ENCODE assay signal across 16 cellular contexts in the genomic region with DNA sequence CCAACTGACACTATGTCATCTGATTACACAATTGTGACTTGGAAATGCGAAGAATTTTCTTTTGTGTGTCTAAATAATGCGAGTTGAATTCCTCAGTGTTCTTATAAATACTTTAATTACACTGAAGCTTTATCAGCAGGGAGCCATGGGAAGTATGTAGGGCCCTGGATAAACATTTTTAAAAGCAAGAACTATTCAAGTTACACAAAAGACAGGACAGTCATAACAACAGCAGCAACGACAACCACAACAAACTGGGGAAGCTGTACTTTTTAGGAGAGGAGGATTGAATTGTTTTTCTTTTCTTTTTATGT.
A peak's percentile ranks its signal among the peaks of the same experiment; 100 is the strongest.
DNase-seq lines count a peak whose midpoint lies in the region; TF ChIP-seq lines count a peak whose summit lies in the region.
"Had no signal": no experiment of that assay in that cellular context is flagged by ENCODE, and none has a peak within 500 bp of the region (broad histone marks: within the 10 kb centered on the region; RNA-seq: fewer than 3 reads in every experiment).

No MANE protein-coding gene starts in this region.

- H3K36me3 Mint-ChIP-seq in nephron (ENCODE audit: low read depth): no peaks in the 10 kb centered on the region
- H3K36me3 Mint-ChIP-seq: activated naive CD8-positive, alpha-beta T cell treated with anti-CD3 and anti-CD28 coated beads, Interleukin-2, amount 10 ng/mL, durations not matched to agents 7 days and 5 days; CD14-positive monocyte had no signal

- H3K4me1 ChIP-seq in OCI-LY1 (ENCODE audit: insufficient read depth, low read length, severe bottlenecking): peaks cover 58% of the 10 kb centered on the region
- H3K4me1 ChIP-seq: psoas muscle, upper lobe of left lung had no signal

- peak; percentile 33 for DNase-seq in Caki2 (ENCODE audit: low read depth)
- peak; percentile 33 for DNase-seq in dermis blood vessel endothelial cell
- no peak for DNase-seq in NCI-H748 (lab: John Stamatoyannopoulos, UW; ENCODE audit: unreplicated experiment)
- no peak for DNase-seq in NCI-H1694 (lab: John Stamatoyannopoulos, UW)
- DNase-seq in GF-D8 (lab: John Stamatoyannopoulos, UW): no peak
- DNase-seq in KBM-7: no peak
- DNase-seq: activated naive CD8-positive, alpha-beta T cell treated with anti-CD3 and anti-CD28 coated beads, Interleukin-2, amount 10 ng/mL, durations not matched to agents 7 days and 5 days; NCI-H1436; NCI-H510A; psoas muscle; T-helper 17 cell; upper lobe of left lung had no signal

- peaks cover 2% of the 10 kb centered on the region; the same call in 1 of the 2 replicates for H3F3A ChIP-seq in OCI-LY1 (ENCODE audit: insufficient read depth, low read length)

- H3K27ac Mint-ChIP-seq in nephron: peak overlapping the region in 2 of 3 experiments; percentile 3 to 22
- H3K27ac Mint-ChIP-seq: activated naive CD8-positive, alpha-beta T cell treated with anti-CD3 and anti-CD28 coated beads, Interleukin-2, amount 10 ng/mL, durations not matched to agents 7 days and 5 days; CD14-positive monocyte; T-helper 17 cell had no signal

- H3K27me3 ChIP-seq in OCI-LY1 (ENCODE audit: insufficient read depth, low read length): no peaks in the 10 kb centered on the region
- H3K27me3 ChIP-seq: upper lobe of left lung had no signal

- H3K27me3 Mint-ChIP-seq in nephron (ENCODE audit: low read depth): peaks cover 8% of the 10 kb centered on the region
- H3K27me3 Mint-ChIP-seq: activated naive CD8-positive, alpha-beta T cell treated with anti-CD3 and anti-CD28 coated beads, Interleukin-2, amount 10 ng/mL, durations not matched to agents 7 days and 5 days; T-helper 17 cell had no signal

- H3K4me2 ChIP-seq in OCI-LY1 (ENCODE audit: low read length): no peak overlapping the region; the same call in 1 of the 2 replicates

- H3K36me3 ChIP-seq in OCI-LY1 (ENCODE audit: insufficient read depth, low read length): no peaks in the 10 kb centered on the region
- H3K36me3 ChIP-seq: upper lobe of left lung had no signal

- peak overlapping the region; percentile 73; the same call in 1 of the 2 replicates for H2AFZ ChIP-seq in OCI-LY1 (ENCODE audit: low read length)

- H3K9me3 ChIP-seq in OCI-LY1 (ENCODE audit: low read length): no peaks in the 10 kb centered on the region
- H3K9me3 ChIP-seq: psoas muscle, upper lobe of left lung had no signal

- peaks cover 12% of the 10 kb centered on the region for H3K4me1 Mint-ChIP-seq in nephron
- H3K4me1 Mint-ChIP-seq: activated naive CD8-positive, alpha-beta T cell treated with anti-CD3 and anti-CD28 coated beads, Interleukin-2, amount 10 ng/mL, durations not matched to agents 7 days and 5 days; CD14-positive monocyte; T-helper 17 cell had no signal

- H3K27ac ChIP-seq in OCI-LY1 (ENCODE audit: low read depth, low read length, poor library complexity, severe bottlenecking): peak overlapping the region; percentile 97
- H3K27ac ChIP-seq: psoas muscle, upper lobe of left lung had no signal

- no peaks in the 10 kb centered on the region for H4K20me1 ChIP-seq in OCI-LY1 (ENCODE audit: insufficient read depth, low read length)

- no peak overlapping the region for H3K4me3 ChIP-seq in OCI-LY1 (ENCODE audit: low read depth, low read length, poor library complexity, severe bottlenecking)
- H3K4me3 ChIP-seq: K562, psoas muscle, upper lobe of left lung had no signal

- H3K9ac ChIP-seq in OCI-LY1 (ENCODE audit: low read length): no peak overlapping the region; the same call in 1 of the 2 replicates

- H3K9me2 ChIP-seq in OCI-LY1 (ENCODE audit: low read depth, low read length): no peaks in the 10 kb centered on the region

- no peaks in the 10 kb centered on the region for H3K9me3 Mint-ChIP-seq in nephron
- H3K9me3 Mint-ChIP-seq: activated naive CD8-positive, alpha-beta T cell treated with anti-CD3 and anti-CD28 coated beads, Interleukin-2, amount 10 ng/mL, durations not matched to agents 7 days and 5 days had no signal

- no peak for TF ChIP-seq CTCF in OCI-LY1 (IDR thresholded peaks at IDR 0.05; ENCODE audit: low read length)
- no peak for TF ChIP-seq CTCF in nephron (IDR thresholded peaks at IDR 0.05; ENCODE audit: unreplicated experiment in 3 of 3)

- no peaks in the 10 kb centered on the region for H3K79me2 ChIP-seq in OCI-LY1 (ENCODE audit: insufficient read depth, low read length)

- in situ Hi-C loops in Caki2 (cut with HindIII; ENCODE audit: low pct_unique_long_range_greater_than_20kb, low sequenced_read_pairs) (no loop called here), KBM-7 (cut with MboI; ENCODE audit: low pct_unique_long_range_greater_than_20kb, low sequenced_read_pairs) (no loop called here)

- no peak overlapping the region for H3K4me3 Mint-ChIP-seq in nephron
- H3K4me3 Mint-ChIP-seq: activated naive CD8-positive, alpha-beta T cell treated with anti-CD3 and anti-CD28 coated beads, Interleukin-2, amount 10 ng/mL, durations not matched to agents 7 days and 5 days; CD14-positive monocyte; T-helper 17 cell had no signal

Comparison
In these comparisons a context has a peak if more than half of its experiments do, and no peak if none do; other contexts are left out.
1. DNase-seq: peak in Caki2 (single experiment) and dermis blood vessel endothelial cell (single experiment); none in NCI-H748 (single experiment), NCI-H1694 (single experiment), GF-D8 (single experiment) and KBM-7 (single experiment).